In genomic region chr7:31883761-31884164, GRCh38 we compare ENCODE assay signal across 9 cellular contexts.
DNase-seq lines count a peak whose midpoint lies in the region; ATAC-seq and TF ChIP-seq lines count a peak whose summit lies in the region.
"Had no signal": no experiment of that assay in that cellular context is flagged by ENCODE, and none has a peak within 500 bp of the region (broad histone marks: within the 10 kb centered on the region; RNA-seq: fewer than 3 reads in every experiment).

No MANE protein-coding gene starts in this region.

- H3K4me1 Mint-ChIP-seq in activated CD4-positive, alpha-beta T cell treated with anti-CD3 and anti-CD28 coated beads, Interleukin-2, amount 10 ng/mL, durations not matched to agents 7 days and 5 days, result no peaks in the 10 kb centered on the region
- H3K4me1 Mint-ChIP-seq in activated T-cell treated with anti-CD3 and anti-CD28 coated beads, Interleukin-2, amount 50 U/mL, for 72 hours (ENCODE audit: low read depth), result no peaks in the 10 kb centered on the region
- H3K4me1 Mint-ChIP-seq: central memory CD8-positive, alpha-beta T cell had no signal

- ATAC-seq in GM21528 (IDR thresholded peaks at IDR 0.05; ENCODE audit: low FRiP score, unreplicated experiment), result peak; percentile 61
- no peak for ATAC-seq in activated T-cell treated with anti-CD3 and anti-CD28 coated beads, Interleukin-2, amount 50 U/mL, for 72 hours (replicated peaks in 1 of 2)

- no peak overlapping the region for H3K4me3 Mint-ChIP-seq in activated CD4-positive, alpha-beta T cell treated with anti-CD3 and anti-CD28 coated beads, Interleukin-2, amount 10 ng/mL, durations not matched to agents 7 days and 5 days
- H3K4me3 Mint-ChIP-seq in activated T-cell treated with anti-CD3 and anti-CD28 coated beads, Interleukin-2, amount 50 U/mL, for 72 hours, result no peak overlapping the region
- H3K4me3 Mint-ChIP-seq: central memory CD8-positive, alpha-beta T cell had no signal

- H3K4me3 ChIP-seq in fibroblast of pulmonary artery (replicated peaks; ENCODE audit: low read depth, low read length), result no peak overlapping the region

- H3K9me3 Mint-ChIP-seq in activated CD4-positive, alpha-beta T cell treated with anti-CD3 and anti-CD28 coated beads, Interleukin-2, amount 10 ng/mL, durations not matched to agents 7 days and 5 days, result peaks cover 10% of the 10 kb centered on the region
- H3K9me3 Mint-ChIP-seq in activated T-cell treated with anti-CD3 and anti-CD28 coated beads, Interleukin-2, amount 50 U/mL, for 72 hours, result peaks cover 2 to 7% of the 10 kb centered on the region in 2 donors

- no peaks in the 10 kb centered on the region for H3K36me3 Mint-ChIP-seq in activated CD4-positive, alpha-beta T cell treated with anti-CD3 and anti-CD28 coated beads, Interleukin-2, amount 10 ng/mL, durations not matched to agents 7 days and 5 days (ENCODE audit: low read depth)
- H3K36me3 Mint-ChIP-seq in activated T-cell treated with anti-CD3 and anti-CD28 coated beads, Interleukin-2, amount 50 U/mL, for 72 hours (ENCODE audit: insufficient read depth in 2 of 2), result peaks cover 0 to 3% of the 10 kb centered on the region in 2 donors

- no peak for TF ChIP-seq CTCF in fibroblast of pulmonary artery (IDR thresholded peaks at IDR 0.05; ENCODE audit: low read length, missing control alignments)

- no peak overlapping the region for H3K27ac Mint-ChIP-seq in activated CD4-positive, alpha-beta T cell treated with anti-CD3 and anti-CD28 coated beads, Interleukin-2, amount 10 ng/mL, durations not matched to agents 7 days and 5 days
- no peak overlapping the region for H3K27ac Mint-ChIP-seq in activated T-cell treated with anti-CD3 and anti-CD28 coated beads, Interleukin-2, amount 50 U/mL, for 72 hours

- POLR2A ChIA-PET in activated CD4-positive, alpha-beta T cell treated with anti-CD3 and anti-CD28 coated beads, Interleukin-2, amount 10 ng/mL, durations not matched to agents 7 days and 5 days (lab: Charles Lee), result no interaction called here

- DNase-seq in DMS153 treated with DMSO at 0.1 percent for 48 hours (lab: John Stamatoyannopoulos, UW; ENCODE audit: unreplicated experiment), result peak; percentile 10
- DNase-seq in NCI-H226, result peak; percentile 79
- DNase-seq in fibroblast of pulmonary artery (ENCODE audit: low read depth), result peak; percentile 70
- DNase-seq in superior temporal gyrus (ENCODE audit: extremely low spot score), result peak; percentile 91
- no peak for DNase-seq in NCI-H2227 treated with DMSO at 0.1 percent for 48 hours (lab: John Stamatoyannopoulos, UW)
- DNase-seq in activated CD4-positive, alpha-beta T cell treated with anti-CD3 and anti-CD28 coated beads, Interleukin-2, amount 10 ng/mL, durations not matched to agents 7 days and 5 days, result no peak
- no peak for DNase-seq in activated T-cell treated with anti-CD3 and anti-CD28 coated beads, Interleukin-2, amount 50 U/mL, for 72 hours

- no peaks in the 10 kb centered on the region for H3K27me3 Mint-ChIP-seq in activated CD4-positive, alpha-beta T cell treated with anti-CD3 and anti-CD28 coated beads, Interleukin-2, amount 10 ng/mL, durations not matched to agents 7 days and 5 days
- H3K27me3 Mint-ChIP-seq in activated T-cell treated with anti-CD3 and anti-CD28 coated beads, Interleukin-2, amount 50 U/mL, for 72 hours (ENCODE audit: low read depth), result no peaks in the 10 kb centered on the region
- H3K27me3 Mint-ChIP-seq: central memory CD8-positive, alpha-beta T cell had no signal

- CTCF ChIA-PET in activated CD4-positive, alpha-beta T cell treated with anti-CD3 and anti-CD28 coated beads, Interleukin-2, amount 10 ng/mL, durations not matched to agents 7 days and 5 days (lab: Charles Lee), result no interaction called here

Comparison
In these comparisons a context has a peak if more than half of its experiments do, and no peak if none do; other contexts are left out.
1. DNase-seq: peak in DMS153 treated with DMSO at 0.1 percent for 48 hours (single experiment), NCI-H226 (single experiment), fibroblast of pulmonary artery (single experiment) and superior temporal gyrus (single experiment); none in NCI-H2227 treated with DMSO at 0.1 percent for 48 hours (single experiment), activated CD4-positive, alpha-beta T cell treated with anti-CD3 and anti-CD28 coated beads, Interleukin-2, amount 10 ng/mL, durations not matched to agents 7 days and 5 days (single experiment) and activated T-cell treated with anti-CD3 and anti-CD28 coated beads, Interleukin-2, amount 50 U/mL, for 72 hours (0 of 2).